In the genomic region with DNA sequence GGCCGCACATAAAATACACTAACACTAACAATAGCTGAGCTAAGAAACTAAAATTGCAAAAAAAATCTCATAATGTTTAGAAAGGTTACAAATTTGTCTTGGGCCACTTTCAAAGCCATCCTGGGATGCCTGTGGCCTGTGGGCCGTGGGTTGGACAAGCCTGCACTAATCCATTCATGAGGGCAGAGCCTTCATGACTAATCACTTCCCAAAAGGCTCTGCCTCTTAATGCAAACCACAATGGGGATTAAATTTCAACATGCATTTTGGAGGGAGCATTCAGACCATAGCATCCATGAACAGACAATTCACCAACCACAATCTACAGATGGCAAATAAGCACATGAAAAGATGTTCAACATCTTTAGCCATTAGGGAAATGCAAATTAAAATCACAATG, we compare ENCODE assay signal across 1 cellular context.
TF ChIP-seq lines count a peak whose summit lies in the region.

No MANE protein-coding gene starts in this region.

TF ChIP-seq in GM23338, 12 proteins besides CTCF, POLR2A, EP300 and RAD21 (continued from another document):
- no peak for TF ChIP-seq ZNF462 (CRISPR knock-in tag; IDR thresholded peaks at IDR 0.05)
